ENCODE assay signal across 11 cellular contexts in genomic region chr16:25065899-25066298, GRCh38. TPM values are rescaled to one million over a fixed set of nuclear protein-coding genes. Genes with fewer than 3 reads are reported as not detected.
DNase-seq lines count a peak whose midpoint lies in the region; ATAC-seq, FAIRE-seq and TF ChIP-seq lines count a peak whose summit lies in the region.
"Had no signal": no experiment of that assay in that cellular context is flagged by ENCODE, and none has a peak within 500 bp of the region (broad histone marks: within the 10 kb centered on the region; RNA-seq: fewer than 3 reads in every experiment).

No MANE protein-coding gene starts in this region.

- WGBS in GM23248 (ENCODE audit: low coverage in 1 of 2, low lambda C conversion rate in 2 of 2, missing lambda C conversion rate in 2 of 2), 2 experiments, result 96 to 100% methylated on average over 8 of the region's 8 CpGs

- peak overlapping the region; percentile 88 for H2AFZ ChIP-seq in GM23248

- no peaks in the 10 kb centered on the region for H3K9me2 ChIP-seq in GM23248 (ENCODE audit: insufficient read depth)

- peak overlapping the region in 6 of 7 donors; percentile 27 to 90 (median 72) for H3K27ac Mint-ChIP-seq in CD4-positive, alpha-beta memory T cell
- peak overlapping the region; percentile 81 for H3K27ac Mint-ChIP-seq in activated naive CD8-positive, alpha-beta T cell
- peak overlapping the region; percentile 75 to 87 for H3K27ac Mint-ChIP-seq in natural killer cell
- peak overlapping the region in 2 of 7 donors; percentile 35 to 93 for H3K27ac Mint-ChIP-seq in CD14-positive monocyte

- intact Hi-C loops in CD4-positive, alpha-beta memory T cell (cut with micrococcal nuclease), result loop anchor here (1.0 to 10.0 kb wide), 4 partner anchors 34 to 189 kb away; partner anchors contain the start of genes ARHGAP17, LCMT1 and ZKSCAN2
- intact Hi-C loops in natural killer cell (cut with micrococcal nuclease) (loop anchor here (2.0 kb wide), 1 partner anchor 35 kb away; no protein-coding TSS in a partner anchor), CD14-positive monocyte (cut with micrococcal nuclease) (loop anchor here (2.0 to 5.0 kb wide), 2 partner anchors 41 kb away; no protein-coding TSS in a partner anchor)

- no peak for DNase-seq in CD4-positive, alpha-beta memory T cell
- DNase-seq in GM23248 (no peak), natural killer cell (no peak), urothelium cell line (ENCODE audit: low spot score) (no peak), H4 (ENCODE audit: low spot score) (no peak), CD14-positive monocyte (ENCODE audit: low spot score) (no peak)
- no peak for DNase-seq in stimulated activated CD4-positive, alpha-beta T cell treated with anti-CD3 and anti-CD28 coated beads, Interleukin-1b, Interleukin-23, amount 100 ng/mL, for 48 hours
- DNase-seq: activated CD4-positive, alpha-beta T cell treated with anti-CD3 and anti-CD28 coated beads, Interleukin-2, amount 50 U/mL, for 4 hours; stimulated activated naive CD8-positive, alpha-beta T cell treated with anti-CD3 and anti-CD28 coated beads, Interleukin-15, Interleukin-2, amounts not matched to agents 100 U/mL and 50 U/mL, for 24 hours had no signal

- H3K27ac ChIP-seq in CD4-positive, alpha-beta memory T cell (ENCODE audit: low read depth, low read length), result peak overlapping the region; percentile 73
- no peak overlapping the region for H3K27ac ChIP-seq in GM23248

- peaks cover 33 to 52% (median 42%) of the 10 kb centered on the region in 4 donors for H3K4me1 Mint-ChIP-seq in CD4-positive, alpha-beta memory T cell
- peaks cover 59% of the 10 kb centered on the region for H3K4me1 Mint-ChIP-seq in activated naive CD8-positive, alpha-beta T cell (ENCODE audit: low read depth)
- H3K4me1 Mint-ChIP-seq in natural killer cell (peaks cover 38 to 51% of the 10 kb centered on the region in 2 donors), CD14-positive monocyte (peaks cover 47% of the 10 kb centered on the region)

- no peaks in the 10 kb centered on the region for H3K9me3 Mint-ChIP-seq in CD4-positive, alpha-beta memory T cell
- H3K9me3 Mint-ChIP-seq in activated naive CD8-positive, alpha-beta T cell (ENCODE audit: low read depth), result no peaks in the 10 kb centered on the region
- no peaks in the 10 kb centered on the region for H3K9me3 Mint-ChIP-seq in natural killer cell
- H3K9me3 Mint-ChIP-seq in CD14-positive monocyte, result no peaks in the 10 kb centered on the region

- CTCF ChIA-PET in CD4-positive, alpha-beta memory T cell (lab: Charles Lee; ENCODE audit: partially characterized antibody), result interaction anchor here (0.7 to 2.1 kb wide), 3 partner anchors 24 to 110 kb away, joined by 3 to 5 read pairs (median 4); no protein-coding TSS in a partner anchor

- H3F3A ChIP-seq in GM23248 (ENCODE audit: insufficient read depth), result no peaks in the 10 kb centered on the region; the same call in 1 of the 2 replicates

- in situ Hi-C loops in GM23248 (cut with MboI), result no loop called here

- no peaks in the 10 kb centered on the region for H3K36me3 Mint-ChIP-seq in CD4-positive, alpha-beta memory T cell
- no peaks in the 10 kb centered on the region for H3K36me3 Mint-ChIP-seq in activated naive CD8-positive, alpha-beta T cell
- H3K36me3 Mint-ChIP-seq in natural killer cell (no peaks in the 10 kb centered on the region), CD14-positive monocyte (no peaks in the 10 kb centered on the region)

- H4K20me1 ChIP-seq in GM23248 (ENCODE audit: insufficient read depth), result no peaks in the 10 kb centered on the region

- H3K4me3 Mint-ChIP-seq in CD4-positive, alpha-beta memory T cell, result peak overlapping the region in 6 of 8 donors; percentile 65 to 84 (median 78)
- no peak overlapping the region for H3K4me3 Mint-ChIP-seq in activated naive CD8-positive, alpha-beta T cell
- H3K4me3 Mint-ChIP-seq in natural killer cell (no peak overlapping the region), CD14-positive monocyte (peak overlapping the region in 1 of 2 donors; percentile 75)

- H3K4me3 ChIP-seq in CD4-positive, alpha-beta memory T cell (ENCODE audit: low read length in 2 of 2), result no peak overlapping the region
- H3K4me3 ChIP-seq in GM23248, result no peak overlapping the region

- no peak for FAIRE-seq in urothelium cell line (lab: Jason Lieb, UNC)
- FAIRE-seq: endometrium had no signal

- no peak overlapping the region for H3K9ac ChIP-seq in GM23248

- H3K4me2 ChIP-seq in GM23248 (ENCODE audit: unreplicated experiment), result no peak overlapping the region

- H3K4me1 ChIP-seq in CD4-positive, alpha-beta memory T cell (ENCODE audit: insufficient read depth, low read length), result peaks cover 53% of the 10 kb centered on the region
- H3K4me1 ChIP-seq in GM23248 (ENCODE audit: insufficient read depth), result peaks cover 14% of the 10 kb centered on the region; the same call in 1 of the 2 replicates

- H3K79me2 ChIP-seq in GM23248 (ENCODE audit: insufficient read depth), result no peaks in the 10 kb centered on the region

- H3K9me3 ChIP-seq in CD4-positive, alpha-beta memory T cell (ENCODE audit: control insufficient read depth in 1 of 2, low read length in 2 of 2), result no peaks in the 10 kb centered on the region
- no peaks in the 10 kb centered on the region for H3K9me3 ChIP-seq in GM23248 (ENCODE audit: low read depth)

- no peaks in the 10 kb centered on the region for H3K27me3 ChIP-seq in CD4-positive, alpha-beta memory T cell (ENCODE audit: insufficient read depth, low read length)
- H3K27me3 ChIP-seq in GM23248 (replicated peaks; ENCODE audit: insufficient read depth), result no peaks in the 10 kb centered on the region

- no peak for ATAC-seq in natural killer cell

- H3K27me3 Mint-ChIP-seq in CD4-positive, alpha-beta memory T cell, result no peaks in the 10 kb centered on the region
- no peaks in the 10 kb centered on the region for H3K27me3 Mint-ChIP-seq in activated naive CD8-positive, alpha-beta T cell
- no peaks in the 10 kb centered on the region for H3K27me3 Mint-ChIP-seq in natural killer cell (ENCODE audit: low read depth in 2 of 2)
- H3K27me3 Mint-ChIP-seq in CD14-positive monocyte (ENCODE audit: low read depth in 3 of 3), result no peaks in the 10 kb centered on the region

- TF ChIP-seq CTCF in natural killer cell (IDR thresholded peaks at IDR 0.05), result no peak
- TF ChIP-seq CTCF in CD14-positive monocyte (IDR thresholded peaks at IDR 0.05), result no peak

- no peaks in the 10 kb centered on the region for H3K36me3 ChIP-seq in CD4-positive, alpha-beta memory T cell (ENCODE audit: insufficient read depth, low read length)
- no peaks in the 10 kb centered on the region for H3K36me3 ChIP-seq in GM23248 (ENCODE audit: low read depth)

- POLR2A ChIA-PET in CD4-positive, alpha-beta memory T cell (lab: Charles Lee; ENCODE audit: partially characterized antibody), result interaction anchor here (0.8 to 3.2 kb wide), 7 partner anchors 17 to 50 kb away, joined by 3 to 30 read pairs (median 10); partner anchors contain the start of genes ARHGAP17 and LCMT1

RNA-seq across cellular contexts. Expression of gene LCMT1, which starts 45.6 kb away (rescaled TPM):
- 10 to 100 TPM; 37.0 to 37.9 TPM for total RNA-seq in CD4-positive, alpha-beta memory T cell
- 10 to 100 TPM; 46.9 to 52.3 TPM for polyA plus RNA-seq in CD4-positive, alpha-beta memory T cell
- total RNA-seq in GM23248 (2014; rRNA removed; shearing (Covaris generic)), result 30.3 and 47.6 TPM in 2 replicates
- 50.5 and 54.3 TPM in 2 replicates for polyA plus RNA-seq in GM23248 (2016; fragmentation: Nextera tagmentation; extraction: Ambion mirVana)
- total RNA-seq in natural killer cell, result 10 to 100 TPM; 28.8 to 49.5 (median 43.0) TPM
- total RNA-seq in H4 (2014; rRNA removed; shearing (Covaris generic)), result 32.1 and 59.9 TPM in 2 replicates
- 10 to 100 TPM; 33.1 to 34.2 TPM for polyA plus RNA-seq in CD14-positive monocyte

RNA-seq across cellular contexts. Expression of gene ARHGAP17, which starts 50.7 kb away (rescaled TPM):
- 10 to 100 TPM; 62.6 to 62.8 TPM for total RNA-seq in CD4-positive, alpha-beta memory T cell
- polyA plus RNA-seq in CD4-positive, alpha-beta memory T cell, result 10 to 100 TPM; 12.0 to 35.0 TPM
- 11.6 and 47.7 TPM in 2 replicates for total RNA-seq in GM23248 (2014; rRNA removed; shearing (Covaris generic))
- polyA plus RNA-seq in GM23248 (2016; fragmentation: Nextera tagmentation; extraction: Ambion mirVana), result 45.8 and 53.3 TPM in 2 replicates
- total RNA-seq in natural killer cell, result 10 to 100 TPM; 67.0 to 85.7 (median 84.7) TPM
- total RNA-seq in H4 (2014; rRNA removed; shearing (Covaris generic)), result 19.3 and 26.1 TPM in 2 replicates
- 10 to 100 TPM; 26.5 to 38.4 TPM for polyA plus RNA-seq in CD14-positive monocyte

Comparison
In these comparisons a context has a peak if more than half of its experiments do, and no peak if none do; other contexts are left out.
1. H3K4me3 Mint-ChIP-seq: peak in CD4-positive, alpha-beta memory T cell (6 of 8); none in activated naive CD8-positive, alpha-beta T cell (single experiment) and natural killer cell (single experiment).